ENCODE assay signal across 9 cellular contexts in genomic region chr1:154179951-154180687, GRCh38. TPM values are rescaled to one million over a fixed set of nuclear protein-coding genes. Genes with fewer than 3 reads are reported as not detected.
DNase-seq lines count a peak whose midpoint lies in the region; ATAC-seq and TF ChIP-seq lines count a peak whose summit lies in the region.
"Had no signal": no experiment of that assay in that cellular context is flagged by ENCODE, and none has a peak within 500 bp of the region (broad histone marks: within the 10 kb centered on the region; RNA-seq: fewer than 3 reads in every experiment).

No MANE protein-coding gene starts in this region.

- H3K4me3 Mint-ChIP-seq in CD14-positive monocyte (peak overlapping the region; percentile 77 to 100), memory B cell (peak overlapping the region; percentile 100)
- H3K4me3 Mint-ChIP-seq in activated T-helper 1 cell treated with anti-CD3 and anti-CD28 coated beads, Interleukin-12 subunit alpha, Interleukin-12 subunit beta, Interleukin-2, Interleukin-4 antibody, amounts not matched to agents 30 ng/mL and 10 ng/mL and 1 ng/mL, durations not matched to agents 14 hours and 24 hours and 36 hours, result peak overlapping the region; percentile 99

- TF ChIP-seq CTCF in CD14-positive monocyte (IDR thresholded peaks at IDR 0.05), result no peak

- no peaks in the 10 kb centered on the region for H3K27me3 ChIP-seq in HUES48 (ENCODE audit: control insufficient read depth, insufficient read depth, low read length)

- DNase-seq in CD14-positive monocyte (ENCODE audit: low spot score) (peak; percentile 60), memory B cell (ENCODE audit: low spot score in 2 of 2) (peak; percentile 37 to 53), nucleus accumbens (lab: John Stamatoyannopoulos, UW) (no peak), cortex of kidney (lab: John Stamatoyannopoulos, UW) (no peak)
- DNase-seq in activated T-helper 1 cell treated with anti-CD3 and anti-CD28 coated beads, Interleukin-12 subunit alpha, Interleukin-12 subunit beta, Interleukin-2, Interleukin-4 antibody, amounts not matched to agents 30 ng/mL and 10 ng/mL and 1 ng/mL, durations not matched to agents 14 hours and 24 hours and 36 hours (ENCODE audit: low spot score), result no peak
- DNase-seq: NCI-H2029 treated with DMSO at 0.1 percent for 48 hours had no signal

- H3K36me3 Mint-ChIP-seq in CD14-positive monocyte (peaks cover 24 to 54% of the 10 kb centered on the region in 2 donors), memory B cell (peaks cover 18% of the 10 kb centered on the region)
- H3K36me3 Mint-ChIP-seq in activated T-helper 1 cell treated with anti-CD3 and anti-CD28 coated beads, Interleukin-12 subunit alpha, Interleukin-12 subunit beta, Interleukin-2, Interleukin-4 antibody, amounts not matched to agents 30 ng/mL and 10 ng/mL and 1 ng/mL, durations not matched to agents 14 hours and 24 hours and 36 hours (ENCODE audit: low read depth), result peaks cover 39% of the 10 kb centered on the region

- intact Hi-C loops in CD14-positive monocyte (cut with micrococcal nuclease), result loop anchor here (5.0 to 10.0 kb wide), 4 partner anchors 37 to 92 kb away; partner anchors contain the start of genes HAX1 (in 1 of the 2) and UBAP2L (in 1 of the 2)
- intact Hi-C loops in activated T-helper 1 cell treated with anti-CD3 and anti-CD28 coated beads, Interleukin-12 subunit alpha, Interleukin-12 subunit beta, Interleukin-2, Interleukin-4 antibody, amounts not matched to agents 30 ng/mL and 10 ng/mL and 1 ng/mL, durations not matched to agents 14 hours and 24 hours and 36 hours (cut with micrococcal nuclease), result loop anchor here (5.0 to 10.0 kb wide), 3 partner anchors 147 to 425 kb away; partner anchors contain the start of genes ADAR and ATP8B2

- peak overlapping the region; percentile 16; the same call in 1 of the 2 replicates for H3K9ac ChIP-seq in HUES48 (ENCODE audit: low read depth, low read length)

- peaks cover 35% of the 10 kb centered on the region for H3K36me3 ChIP-seq in HUES48 (ENCODE audit: control insufficient read depth, insufficient read depth, low read length)

- peak overlapping the region; percentile 48 for H3K4me3 ChIP-seq in HUES48 (ENCODE audit: low read depth, low read length)

- H3K9me3 Mint-ChIP-seq in CD14-positive monocyte, result peaks cover 0 to 4% (median 0%) of the 10 kb centered on the region in 7 donors
- no peaks in the 10 kb centered on the region for H3K9me3 Mint-ChIP-seq in activated T-helper 1 cell treated with anti-CD3 and anti-CD28 coated beads, Interleukin-12 subunit alpha, Interleukin-12 subunit beta, Interleukin-2, Interleukin-4 antibody, amounts not matched to agents 30 ng/mL and 10 ng/mL and 1 ng/mL, durations not matched to agents 14 hours and 24 hours and 36 hours
- H3K9me3 Mint-ChIP-seq in memory B cell, result no peaks in the 10 kb centered on the region

- no peaks in the 10 kb centered on the region for H3K9me3 ChIP-seq in HUES48 (ENCODE audit: control insufficient read depth, insufficient read depth, low read length)

- peaks cover 0 to 3% (median 0%) of the 10 kb centered on the region in 3 donors for H3K27me3 Mint-ChIP-seq in CD14-positive monocyte (ENCODE audit: low read depth in 3 of 3)
- no peaks in the 10 kb centered on the region for H3K27me3 Mint-ChIP-seq in activated T-helper 1 cell treated with anti-CD3 and anti-CD28 coated beads, Interleukin-12 subunit alpha, Interleukin-12 subunit beta, Interleukin-2, Interleukin-4 antibody, amounts not matched to agents 30 ng/mL and 10 ng/mL and 1 ng/mL, durations not matched to agents 14 hours and 24 hours and 36 hours (ENCODE audit: insufficient read depth)
- no peaks in the 10 kb centered on the region for H3K27me3 Mint-ChIP-seq in memory B cell

- H3K27ac ChIP-seq in HUES48 (ENCODE audit: low read depth, low read length), result peak overlapping the region; percentile 42

- peaks cover 69% of the 10 kb centered on the region for H3K4me1 Mint-ChIP-seq in CD14-positive monocyte
- peaks cover 72% of the 10 kb centered on the region for H3K4me1 Mint-ChIP-seq in activated T-helper 1 cell treated with anti-CD3 and anti-CD28 coated beads, Interleukin-12 subunit alpha, Interleukin-12 subunit beta, Interleukin-2, Interleukin-4 antibody, amounts not matched to agents 30 ng/mL and 10 ng/mL and 1 ng/mL, durations not matched to agents 14 hours and 24 hours and 36 hours (ENCODE audit: low read depth)
- H3K4me1 Mint-ChIP-seq in memory B cell, result peaks cover 52% of the 10 kb centered on the region

- H3K27ac Mint-ChIP-seq in CD14-positive monocyte (peak overlapping the region; percentile 93 to 100 (median 100)), memory B cell (peak overlapping the region; percentile 94)
- H3K27ac Mint-ChIP-seq in activated T-helper 1 cell treated with anti-CD3 and anti-CD28 coated beads, Interleukin-12 subunit alpha, Interleukin-12 subunit beta, Interleukin-2, Interleukin-4 antibody, amounts not matched to agents 30 ng/mL and 10 ng/mL and 1 ng/mL, durations not matched to agents 14 hours and 24 hours and 36 hours, result peak overlapping the region; percentile 80

- peak; percentile 72 for ATAC-seq in memory B cell (ENCODE audit: low read depth)
- ATAC-seq in HG02588 (IDR thresholded peaks at IDR 0.05; ENCODE audit: unreplicated experiment), result no peak
- ATAC-seq in HG02759 (IDR thresholded peaks at IDR 0.05; ENCODE audit: unreplicated experiment), result no peak

- peaks cover 33% of the 10 kb centered on the region for H3K4me1 ChIP-seq in HUES48 (ENCODE audit: control insufficient read depth, insufficient read depth, low read length)

RNA-seq across cellular contexts. Expression of gene TPM3, which starts 11.8 kb away (rescaled TPM):
- 1,000 to 10,000 TPM; 1,153 to 1,159 TPM for polyA plus RNA-seq in CD14-positive monocyte
- 665 and 668 TPM in 2 replicates for total RNA-seq in activated T-helper 1 cell treated with anti-CD3 and anti-CD28 coated beads, Interleukin-12 subunit alpha, Interleukin-12 subunit beta, Interleukin-2, Interleukin-4 antibody, amounts not matched to agents 30 ng/mL and 10 ng/mL and 1 ng/mL, durations not matched to agents 14 hours and 24 hours and 36 hours

RNA-seq across cellular contexts. Expression of gene NUP210L, which starts 25.2 kb away (rescaled TPM):
- polyA plus RNA-seq in CD14-positive monocyte, result not detected
- 0.12 TPM in 1 of 2 replicates, not detected in the other for total RNA-seq in activated T-helper 1 cell treated with anti-CD3 and anti-CD28 coated beads, Interleukin-12 subunit alpha, Interleukin-12 subunit beta, Interleukin-2, Interleukin-4 antibody, amounts not matched to agents 30 ng/mL and 10 ng/mL and 1 ng/mL, durations not matched to agents 14 hours and 24 hours and 36 hours

RNA-seq across cellular contexts. Expression of gene CFAP141, which starts 26.0 kb away (rescaled TPM):
- not detected for polyA plus RNA-seq in CD14-positive monocyte
- not detected in 2 replicates for total RNA-seq in activated T-helper 1 cell treated with anti-CD3 and anti-CD28 coated beads, Interleukin-12 subunit alpha, Interleukin-12 subunit beta, Interleukin-2, Interleukin-4 antibody, amounts not matched to agents 30 ng/mL and 10 ng/mL and 1 ng/mL, durations not matched to agents 14 hours and 24 hours and 36 hours

RNA-seq across cellular contexts. Expression of gene UBAP2L, which starts 40.6 kb away (rescaled TPM):
- 10 to 100 TPM; 40.1 to 46.8 TPM for polyA plus RNA-seq in CD14-positive monocyte
- 258 and 284 TPM in 2 replicates for total RNA-seq in activated T-helper 1 cell treated with anti-CD3 and anti-CD28 coated beads, Interleukin-12 subunit alpha, Interleukin-12 subunit beta, Interleukin-2, Interleukin-4 antibody, amounts not matched to agents 30 ng/mL and 10 ng/mL and 1 ng/mL, durations not matched to agents 14 hours and 24 hours and 36 hours

Comparison
In these comparisons a context has a peak if more than half of its experiments do, and no peak if none do; other contexts are left out.
1. DNase-seq: peak in CD14-positive monocyte (single experiment) and memory B cell (2 of 2); none in activated T-helper 1 cell treated with anti-CD3 and anti-CD28 coated beads, Interleukin-12 subunit alpha, Interleukin-12 subunit beta, Interleukin-2, Interleukin-4 antibody, amounts not matched to agents 30 ng/mL and 10 ng/mL and 1 ng/mL, durations not matched to agents 14 hours and 24 hours and 36 hours (single experiment), nucleus accumbens (0 of 56) and cortex of kidney (single experiment).
2. Peak in every context shown above with its lines, with median percentiles within 50 percentile points of each other: H3K27ac Mint-ChIP-seq and H3K4me3 Mint-ChIP-seq.